21 cellular contexts compared by ENCODE assay signal in genomic region chr19:4923379-4923747, GRCh38. TPM values are rescaled to one million over a fixed set of nuclear protein-coding genes. Genes with fewer than 3 reads are reported as not detected.
DNase-seq lines count a peak whose midpoint lies in the region; ATAC-seq, FAIRE-seq and TF ChIP-seq lines count a peak whose summit lies in the region.
"Had no signal": no experiment of that assay in that cellular context is flagged by ENCODE, and none has a peak within 500 bp of the region (broad histone marks: within the 10 kb centered on the region; RNA-seq: fewer than 3 reads in every experiment).

No MANE protein-coding gene starts in this region.

- no peak for DNase-seq in DND-41
- DNase-seq in HL-60 (ENCODE audit: low read depth in 1 of 2, low spot score in 1 of 2), result no peak
- no peak for DNase-seq in chondrocyte (ENCODE audit: low spot score)
- DNase-seq in neural crest cell (ENCODE audit: low read depth, low spot score), result no peak
- no peak for DNase-seq in cerebellar nuclear complex (lab: John Stamatoyannopoulos, UW)
- no peak for DNase-seq in activated naive CD4-positive, alpha-beta T cell treated with anti-CD3 and anti-CD28 coated beads, Interleukin-2, amount 50 U/mL, for 16 hours
- no peak for DNase-seq in GM12892 (ENCODE audit: insufficient read length)
- DNase-seq: CD8-positive, alpha-beta memory T cell; DMS53; NCI-H1105 treated with DMSO at 0.1 percent for 48 hours; NCI-H1694 treated with DMSO at 0.1 percent for 48 hours; NCI-H2107; NCI-H2227 treated with DMSO at 0.1 percent for 48 hours; NCI-H510A treated with DMSO at 0.1 percent for 48 hours; NCI-H774; OCI-M1 had no signal

- no peak for TF ChIP-seq POLR2A in GM12892 (IDR thresholded peaks at IDR 0.05; ENCODE audit: low read depth, low read length)

- no peaks in the 10 kb centered on the region for H3K27me3 Mint-ChIP-seq in chondrocyte (ENCODE audit: low read depth)
- H3K27me3 Mint-ChIP-seq in neural crest cell (ENCODE audit: low read depth), result no peaks in the 10 kb centered on the region
- H3K27me3 Mint-ChIP-seq: CD8-positive, alpha-beta memory T cell had no signal

- no peaks in the 10 kb centered on the region for H3K9me3 Mint-ChIP-seq in chondrocyte (ENCODE audit: low read depth)
- H3K9me3 Mint-ChIP-seq in neural crest cell, result no peaks in the 10 kb centered on the region
- H3K9me3 Mint-ChIP-seq: CD8-positive, alpha-beta memory T cell had no signal

- no peak overlapping the region for H3K27ac ChIP-seq in DND-41 (ENCODE audit: low read length)
- H3K27ac ChIP-seq in HL-60 (replicated peaks), result peak overlapping the region; percentile 48

- no peak overlapping the region for H3K4me3 Mint-ChIP-seq in chondrocyte (ENCODE audit: unreplicated experiment)
- H3K4me3 Mint-ChIP-seq in neural crest cell, result no peak overlapping the region
- H3K4me3 Mint-ChIP-seq: CD8-positive, alpha-beta memory T cell had no signal

- H3K36me3 Mint-ChIP-seq in chondrocyte (ENCODE audit: low read depth), result peaks cover 4% of the 10 kb centered on the region
- H3K36me3 Mint-ChIP-seq in neural crest cell (ENCODE audit: low read depth), result peaks cover 7% of the 10 kb centered on the region
- H3K36me3 Mint-ChIP-seq: CD8-positive, alpha-beta memory T cell had no signal

- no peak for TF ChIP-seq CTCF in DND-41 (IDR thresholded peaks at IDR 0.05; ENCODE audit: borderline replicate concordance, extremely low read depth, low read length, poor library complexity, severe bottlenecking)
- no peak for TF ChIP-seq CTCF in HL-60 (IDR thresholded peaks at IDR 0.05; ENCODE audit: insufficient read depth, low read length)
- TF ChIP-seq CTCF in chondrocyte (IDR thresholded peaks at IDR 0.05), result no peak
- no peak for TF ChIP-seq CTCF in neural crest cell (conservative IDR thresholded peaks at IDR 0.05)

- H2AFZ ChIP-seq in DND-41 (ENCODE audit: low read depth, low read length), result no peak overlapping the region

- H3K4me1 Mint-ChIP-seq in chondrocyte (ENCODE audit: low read depth) (peaks cover 24% of the 10 kb centered on the region), neural crest cell (no peaks in the 10 kb centered on the region)
- H3K4me1 Mint-ChIP-seq: CD8-positive, alpha-beta memory T cell had no signal

- H3K4me1 ChIP-seq in DND-41 (ENCODE audit: insufficient read depth, low read length), result peaks cover 3% of the 10 kb centered on the region; the same call in 1 of the 2 replicates

- FAIRE-seq in GM12892 (lab: Jason Lieb, UNC), result no peak
- FAIRE-seq: H54, K562 had no signal

- H3K9ac ChIP-seq in DND-41 (ENCODE audit: low read depth, low read length), result no peak overlapping the region

- H4K20me1 ChIP-seq in DND-41 (ENCODE audit: insufficient read depth, low read length), result peaks cover 85% of the 10 kb centered on the region

- peaks cover 95% of the 10 kb centered on the region for H3K79me2 ChIP-seq in DND-41 (ENCODE audit: insufficient read depth, low read length)

- H3K4me3 ChIP-seq in DND-41 (ENCODE audit: low read depth in 1 of 2, low read length in 2 of 2), result no peak overlapping the region
- H3K4me3 ChIP-seq in HL-60 (replicated peaks; ENCODE audit: insufficient read depth, low read length), result no peak overlapping the region
- H3K4me3 ChIP-seq: K562 had no signal

- no peaks in the 10 kb centered on the region for H3K9me3 ChIP-seq in DND-41 (ENCODE audit: insufficient read depth, low read length, severe bottlenecking)

- no peaks in the 10 kb centered on the region for H3K27me3 ChIP-seq in DND-41 (ENCODE audit: insufficient read depth, low read length, poor library complexity)
- H3K27me3 ChIP-seq in HL-60 (ENCODE audit: insufficient read depth, poor library complexity, severe bottlenecking), result no peaks in the 10 kb centered on the region

- peak overlapping the region; percentile 63 for H3K27ac Mint-ChIP-seq in chondrocyte (ENCODE audit: unreplicated experiment)
- peak overlapping the region; percentile 27 for H3K27ac Mint-ChIP-seq in neural crest cell (ENCODE audit: unreplicated experiment)
- H3K27ac Mint-ChIP-seq: CD8-positive, alpha-beta memory T cell had no signal

- no peak overlapping the region for H3K4me2 ChIP-seq in DND-41 (ENCODE audit: insufficient read depth, low read length)

- ATAC-seq in DND-41 (ENCODE audit: insufficient read depth, low read depth) (0 out of 3 replicates have a peak, but pooled peaks have one; percentile 24), HG02840 (IDR thresholded peaks at IDR 0.05; ENCODE audit: low FRiP score, unreplicated experiment) (no peak)
- ATAC-seq: K562 had no signal

- H3K36me3 ChIP-seq in DND-41 (ENCODE audit: insufficient read depth, low read length), result peaks cover 84% of the 10 kb centered on the region

RNA-seq across cellular contexts. Expression of gene UHRF1, which starts 14.1 kb away (rescaled TPM):
- total RNA-seq in chondrocyte, result 15.7 to 42.5 TPM (median 17.4 TPM) in 3 replicates
- total RNA-seq in neural crest cell, result 219 and 223 TPM in 2 replicates
- polyA plus RNA-seq in GM12892 (2012; ENCODE audit: missing spikeins), result 21.6 TPM

RNA-seq across cellular contexts. Expression of gene ARRDC5, which starts 20.7 kb away (rescaled TPM):
- total RNA-seq in chondrocyte (0.41 TPM in 1 of 3 replicates, not detected in the others), neural crest cell (not detected in 2 replicates)
- polyA plus RNA-seq in GM12892 (2012; ENCODE audit: missing spikeins), result not detected
- total RNA-seq: A673, K562, RPMI7951 had no signal
- polyA plus RNA-seq: K562 had no signal

RNA-seq across cellular contexts. Expression of gene KDM4B, which starts 45.5 kb away (rescaled TPM):
- total RNA-seq in chondrocyte (50.7 to 53.2 TPM (median 52.2 TPM) in 3 replicates), neural crest cell (43.3 and 45.4 TPM in 2 replicates)
- polyA plus RNA-seq in GM12892 (2012; ENCODE audit: missing spikeins), result 19.4 TPM

RNA-seq across cellular contexts. Expression of gene PLIN3, which starts 55.9 kb away (rescaled TPM):
- 91.8 to 93.2 TPM (median 93.0 TPM) in 3 replicates for total RNA-seq in chondrocyte
- total RNA-seq in neural crest cell, result 40.3 and 42.4 TPM in 2 replicates
- 32.8 TPM for polyA plus RNA-seq in GM12892 (2012; ENCODE audit: missing spikeins)
